In the genomic region with DNA sequence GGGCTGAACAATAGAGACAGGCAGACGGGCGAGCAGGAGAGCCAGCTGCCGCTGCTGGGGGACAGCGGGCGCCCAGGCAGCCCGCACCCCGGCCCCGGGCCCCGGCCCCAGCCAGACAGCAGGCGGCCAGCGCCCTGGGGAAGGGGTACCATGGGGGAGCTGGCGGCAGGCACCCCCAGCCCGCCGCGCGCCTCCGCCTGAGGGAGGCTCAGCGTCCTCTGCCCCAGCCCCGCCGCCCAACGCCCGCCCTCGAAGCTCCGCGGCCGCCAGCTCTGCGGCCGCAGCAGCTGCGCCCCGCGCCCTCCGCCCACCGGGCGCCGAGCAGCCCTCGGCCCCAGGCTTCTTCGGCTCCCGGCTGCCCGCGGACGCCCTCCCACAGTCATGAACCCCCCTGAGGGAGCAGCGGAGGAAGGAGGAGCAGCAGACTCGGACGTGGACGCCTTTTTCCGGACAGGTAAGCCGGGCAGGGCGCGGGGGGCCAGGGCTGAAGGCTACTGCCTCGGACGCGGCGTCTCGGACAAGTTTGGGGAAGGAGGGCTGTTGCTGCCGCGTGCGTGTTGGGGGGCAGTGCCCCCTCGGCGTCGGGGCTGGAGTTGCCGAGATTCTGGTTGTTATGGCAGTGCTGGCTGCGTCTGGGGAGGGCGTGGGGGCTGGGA, we compare ENCODE assay signal across 8 cellular contexts. TPM values are rescaled to one million over a fixed set of nuclear protein-coding genes. Genes with fewer than 3 reads are reported as not detected.
DNase-seq lines count a peak whose midpoint lies in the region; ATAC-seq, FAIRE-seq and TF ChIP-seq lines count a peak whose summit lies in the region.

A gene (plus strand): TSS at position 10 of the 656 bp plus-strand sequence.

- TF ChIP-seq POLR2A in H54 (IDR thresholded peaks at IDR 0.05; ENCODE audit: low read depth, low read length), result peak; percentile 18; the same call in 1 of the 2 replicates

- peak within 1 kb of the TSS; percentile 69 to 82 (median 71) for H3K4me3 Mint-ChIP-seq in T-cell
- peak within 1 kb of the TSS; percentile 72 to 90 (median 84) for H3K4me3 Mint-ChIP-seq in naive B cell

- POLR2A ChIA-PET in T-cell (lab: Charles Lee), result no interaction called here

- DNase-seq in D721Med (ENCODE audit: insufficient read length, low spot score) (no peak), H54 (ENCODE audit: insufficient read length, low spot score) (peak; percentile 21), T-cell (peak in 2 of 34 experiments; percentile 0 to 4), naive B cell (no peak), OCI-M1 (lab: John Stamatoyannopoulos, UW) (no peak), NCI-H2107 treated with DMSO at 0.1 percent for 48 hours (lab: John Stamatoyannopoulos, UW; ENCODE audit: unreplicated experiment) (no peak)

- peak within 1 kb of the TSS in 1 of 2 donors; percentile 58 for H3K27ac Mint-ChIP-seq in T-cell
- peak within 1 kb of the TSS in 2 of 6 donors; percentile 77 to 85 for H3K27ac Mint-ChIP-seq in naive B cell

- FAIRE-seq in D721Med (lab: Jason Lieb, UNC) (no peak), H54 (lab: Jason Lieb, UNC) (no peak)

- TF ChIP-seq CTCF in D721Med (IDR thresholded peaks at IDR 0.05; ENCODE audit: insufficient read depth, missing control alignments), result peak; percentile 13

- CTCF ChIA-PET in T-cell (lab: Charles Lee), result interaction anchor here in 1 of 2 donors (0.5 kb wide), 1 partner anchor 42 kb away, joined by 3 read pairs; no protein-coding TSS in a partner anchor

- H3K9me3 Mint-ChIP-seq in T-cell, result peaks cover 0 to 4% (median 3%) of the 10 kb centered on the region in 3 donors
- H3K9me3 Mint-ChIP-seq in naive B cell, result peaks cover 0 to 5% (median 3%) of the 10 kb centered on the region in 7 donors

- ATAC-seq in T-cell (replicated peaks in 1 of 4), result peak; percentile 22 to 58 (median 36)
- peak; percentile 28 for ATAC-seq in esophagus mucosa
- peak; percentile 42 to 52 for ATAC-seq in naive B cell (ENCODE audit: low read depth in 2 of 2)
- no peak for ATAC-seq in GM21717 (IDR thresholded peaks at IDR 0.05; ENCODE audit: unreplicated experiment)

- H3K36me3 Mint-ChIP-seq in T-cell (no peaks in the 10 kb centered on the region), naive B cell (peaks cover 0 to 8% of the 10 kb centered on the region in 2 donors)

- H3K27me3 Mint-ChIP-seq in T-cell (peaks cover 27 to 39% of the 10 kb centered on the region in 2 donors), naive B cell (peaks cover 24 to 61% (median 30%) of the 10 kb centered on the region in 3 donors)

- H3K4me1 Mint-ChIP-seq in T-cell (peaks cover 10 to 14% (median 13%) of the 10 kb centered on the region in 3 donors), naive B cell (peaks cover 6 to 14% (median 14%) of the 10 kb centered on the region in 3 donors)

RNA-seq across cellular contexts. Expression of the gene that starts here (rescaled TPM):
- 10 to 100 TPM in 1 of 5 donors, 1 to 10 TPM in 4; 3.8 to 12.7 (median 6.8) TPM for total RNA-seq in T-cell
- total RNA-seq in esophagus mucosa, result 22.0 TPM
- polyA plus RNA-seq in naive B cell (ENCODE audit: low read depth in 6 of 6), result under 1 TPM in 3 of 6 donors, not detected in 3; 0.26 to 0.57 (median 0.47) TPM

Comparison
In these comparisons a context has a peak if more than half of its experiments do, and no peak if none do; other contexts are left out.
1. Peak in ATAC-seq in naive B cell; RNA of the gene not detected or under 1 TPM.